In the genomic region with DNA sequence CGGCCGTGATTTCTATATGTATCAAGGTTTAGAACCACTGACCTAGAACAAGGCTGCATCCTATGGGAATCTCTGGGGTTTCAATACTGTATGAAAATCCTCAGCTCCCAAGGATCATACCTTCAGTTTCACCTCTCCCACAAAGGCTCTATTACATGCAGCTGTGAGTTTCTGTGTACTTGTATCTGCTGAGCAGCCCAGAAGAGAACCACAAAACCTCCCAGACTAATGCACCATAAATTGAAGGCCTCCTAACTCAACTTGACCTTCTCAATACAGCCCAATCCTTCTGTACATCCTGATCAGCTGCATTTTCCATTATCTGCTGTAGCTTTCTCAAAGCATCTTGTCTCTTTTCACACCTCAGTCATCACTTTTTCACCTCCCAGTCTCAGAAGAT, we compare ENCODE assay signal across 36 cellular contexts. TPM values are rescaled to one million over a fixed set of nuclear protein-coding genes. Genes with fewer than 3 reads are reported as not detected.
"Had no signal": no experiment of that assay in that cellular context is flagged by ENCODE, and none has a peak within 500 bp of the region (broad histone marks: within the 10 kb centered on the region; RNA-seq: fewer than 3 reads in every experiment).

No MANE protein-coding gene starts in this region.

- H3K9me3 ChIP-seq: adrenal gland, body of pancreas, breast epithelium had no signal

- H3K36me3 ChIP-seq: adrenal gland, brain microvascular endothelial cell, breast epithelium had no signal

- DNase-seq: activated B cell treated with CpG ODN at 0.5 μM for 24 hours; activated CD4-positive, alpha-beta memory T cell treated with anti-CD3 and anti-CD28 coated beads for 36 hours; activated CD4-positive, alpha-beta T cell treated with anti-CD3 and anti-CD28 coated beads for 4 hours; activated CD4-positive, alpha-beta T cell treated with anti-CD3 and anti-CD28 coated beads, Interleukin-2, amount 10 ng/mL, durations not matched to agents 24 days and 14 days; activated CD4-positive, alpha-beta T cell treated with anti-CD3 and anti-CD28 coated beads, Interleukin-2, amount 50 U/mL, for 1 hour; activated CD4-positive, alpha-beta T cell treated with anti-CD3 and anti-CD28 coated beads, Interleukin-2, amount 50 U/mL, for 4 hours; activated CD4-positive, CD25-positive, alpha-beta regulatory T cell treated with anti-CD3 and anti-CD28 coated beads, Interleukin-2, amount 50 U/mL, for 72 hours; activated CD8-positive, alpha-beta memory T cell treated with anti-CD3 and anti-CD28 coated beads, Interleukin-2, amount 50 U/mL, for 4 hours; activated CD8-positive, alpha-beta T cell treated with anti-CD3 and anti-CD28 coated beads for 36 hours; activated effector memory CD4-positive, alpha-beta T cell treated with anti-CD3 and anti-CD28 coated beads, Interleukin-2, amount 50 U/mL, for 16 hours; activated gamma-delta T cell treated with Interleukin-2 at 50 U/mL for 16 hours; activated naive CD4-positive, alpha-beta T cell; activated naive CD4-positive, alpha-beta T cell treated with anti-CD3 and anti-CD28 coated beads for 36 hours; activated naive CD4-positive, alpha-beta T cell treated with anti-CD3 and anti-CD28 coated beads, Interleukin-2, amount 50 U/mL, for 16 hours; activated naive CD8-positive, alpha-beta T cell treated with anti-CD3 and anti-CD28 coated beads for 36 hours; activated T-cell treated with anti-CD3 and anti-CD28 coated beads for 4 hours; activated T-cell treated with anti-CD3 and anti-CD28 coated beads, Interleukin-2, amount 50 U/mL, for 1 hour; activated T-cell treated with anti-CD3 and anti-CD28 coated beads, Interleukin-2, amount 50 U/mL, for 4 hours; activated T-cell treated with anti-CD3 and anti-CD28 coated beads, Interleukin-2, amount 50 U/mL, for 72 hours; adrenal gland; amniotic stem cell; aorta; body of pancreas; brain microvascular endothelial cell; central memory CD4-positive, alpha-beta T cell; T-helper 2 cell; T-helper 9 cell had no signal

- FAIRE-seq: astrocyte, TTC549 had no signal

- H3K4me3 ChIP-seq: adrenal gland, body of pancreas, breast epithelium had no signal

- H3K27ac ChIP-seq: adrenal gland, body of pancreas, brain microvascular endothelial cell, breast epithelium, VCaP had no signal

- ATAC-seq: activated CD8-positive, alpha-beta T cell treated with anti-CD3 and anti-CD28 coated beads for 36 hours; activated naive CD4-positive, alpha-beta T cell treated with anti-CD3 and anti-CD28 coated beads, Interleukin-2, amount 50 U/mL, for 72 hours; activated T-cell treated with anti-CD3 and anti-CD28 coated beads, Interleukin-2, amount 50 U/mL, for 4 hours; activated T-cell treated with anti-CD3 and anti-CD28 coated beads, Interleukin-2, amount 50 U/mL, for 72 hours; activated T-helper 17 cell treated with anti-CD3 and anti-CD28 coated beads, Interleukin-2, amount 50 U/mL, for 72 hours; body of pancreas had no signal

- H3K4me1 ChIP-seq: adrenal gland had no signal

RNA-seq across cellular contexts. Expression of a gene that starts 5.4 kb away (rescaled TPM):
- total RNA-seq: activated B cell treated with CpG ODN at 0.5 μM for 24 hours; activated CD4-positive, alpha-beta memory T cell treated with anti-CD3 and anti-CD28 coated beads for 36 hours; activated CD4-positive, alpha-beta T cell treated with anti-CD3 and anti-CD28 coated beads, Interleukin-2, amount 10 ng/mL, durations not matched to agents 24 days and 14 days; activated CD8-positive, alpha-beta memory T cell treated with anti-CD3 and anti-CD28 coated beads for 36 hours; activated CD8-positive, alpha-beta T cell treated with anti-CD3 and anti-CD28 coated beads for 36 hours; activated naive CD4-positive, alpha-beta T cell treated with anti-CD3 and anti-CD28 coated beads for 36 hours; activated naive CD4-positive, alpha-beta T cell treated with anti-CD3 and anti-CD28 coated beads, Interleukin-2, amount 50 U/mL, for 72 hours; activated naive CD8-positive, alpha-beta T cell treated with anti-CD3 and anti-CD28 coated beads for 36 hours; activated T-cell treated with anti-CD3 and anti-CD28 coated beads, Interleukin-2, amount 50 U/mL, for 4 hours; activated T-cell treated with anti-CD3 and anti-CD28 coated beads, Interleukin-2, amount 50 U/mL, for 72 hours; activated T-helper 1 cell treated with anti-CD3 and anti-CD28 coated beads, Interleukin-12 subunit alpha, Interleukin-12 subunit beta, Interleukin-2, Interleukin-4 antibody, amounts not matched to agents 30 ng/mL and 10 ng/mL and 1 ng/mL, durations not matched to agents 14 hours and 24 hours and 36 hours; activated T-helper 17 cell treated with anti-CD3 and anti-CD28 coated beads, Interleukin-2, amount 50 U/mL, for 72 hours; aorta; body of pancreas; cardiac septum had no signal
- polyA plus RNA-seq: aorta had no signal
